In genomic region chr5:88141695-88141979, GRCh38 we compare ENCODE assay signal across 10 cellular contexts.
DNase-seq lines count a peak whose midpoint lies in the region; ATAC-seq, FAIRE-seq and TF ChIP-seq lines count a peak whose summit lies in the region.
"Had no signal": no experiment of that assay in that cellular context is flagged by ENCODE, and none has a peak within 500 bp of the region (broad histone marks: within the 10 kb centered on the region; RNA-seq: fewer than 3 reads in every experiment).

No MANE protein-coding gene starts in this region.

- H3K9me3 ChIP-seq in A549 (no peaks in the 10 kb centered on the region), IMR-90 (ENCODE audit: control insufficient read depth, insufficient read depth, low read length) (peaks cover 2% of the 10 kb centered on the region; the same call in 1 of the 2 replicates), small intestine (ENCODE audit: control insufficient read depth, low read depth) (no peaks in the 10 kb centered on the region)
- peaks cover 0 to 10% (median 0%) of the 10 kb centered on the region in 3 experiments for H3K9me3 ChIP-seq in naive thymus-derived CD4-positive, alpha-beta T cell (ENCODE audit: control insufficient read depth in 2 of 3, low read length in 3 of 3)

- H3K4me2 ChIP-seq in A549 (peak overlapping the region; percentile 98), IMR-90 (ENCODE audit: low read depth, low read length) (peak overlapping the region; percentile 80)

- H2BK5ac ChIP-seq in IMR-90 (ENCODE audit: low read depth, low read length, poor library complexity, severe bottlenecking), result no peak overlapping the region

- H2AK9ac ChIP-seq in IMR-90 (replicated peaks; ENCODE audit: low read depth, low read length, poor library complexity), result no peak overlapping the region

- H4K8ac ChIP-seq in IMR-90 (ENCODE audit: low read depth in 2 of 2, low read length in 2 of 2), result no peak overlapping the region

- H3K14ac ChIP-seq in IMR-90 (replicated peaks; ENCODE audit: low read depth, low read length), result no peak overlapping the region

- DNase-seq in A549 (ENCODE audit: low read depth in 1 of 2, low spot score in 1 of 2) (no peak), IMR-90 (no peak), coronary artery (ENCODE audit: low spot score) (no peak), small intestine (no peak), left colon (no peak), GM20000 (ENCODE audit: low spot score) (no peak)
- no peak for DNase-seq in naive thymus-derived CD4-positive, alpha-beta T cell
- DNase-seq: cortex of kidney had no signal

- CTCF ChIA-PET in A549 (lab: Yijun Ruan, JAX) (interaction anchor here (0.8 to 1.5 kb wide), 3 partner anchors 22 to 548 kb away, joined by 3 to 6 read pairs (median 3); no protein-coding TSS in a partner anchor), IMR-90 (lab: Yijun Ruan, JAX) (interaction anchor here (0.8 kb wide), 1 partner anchor 549 kb away, joined by 3 read pairs; no protein-coding TSS in a partner anchor)
- CTCF ChIA-PET in naive thymus-derived CD4-positive, alpha-beta T cell (lab: Charles Lee), result no interaction called here

- no peak overlapping the region for H2AFZ ChIP-seq in IMR-90 (replicated peaks; ENCODE audit: low read length, poor library complexity)

- no peak overlapping the region for H2BK15ac ChIP-seq in IMR-90 (ENCODE audit: low read depth, low read length)

- ATAC-seq in A549 (no peak), IMR-90 (ENCODE audit: low read depth) (no peak), HG03571 (IDR thresholded peaks at IDR 0.05; ENCODE audit: unreplicated experiment) (no peak), left colon (no peak)
- ATAC-seq in naive thymus-derived CD4-positive, alpha-beta T cell, result no peak

- TF ChIP-seq POLR2A in A549 (IDR thresholded peaks at IDR 0.05; ENCODE audit: low read length), result no peak
- no peak for TF ChIP-seq POLR2A in IMR-90 (IDR thresholded peaks at IDR 0.05; ENCODE audit: low read depth, low read length)

- H2BK120ac ChIP-seq in IMR-90 (ENCODE audit: low read depth, low read length), result no peak overlapping the region

- H3K36me3 ChIP-seq in IMR-90 (ENCODE audit: control insufficient read depth, insufficient read depth, low read length) (no peaks in the 10 kb centered on the region), small intestine (ENCODE audit: control insufficient read depth in 2 of 2, insufficient read depth in 2 of 2, low read length in 2 of 2) (no peaks in the 10 kb centered on the region)
- no peaks in the 10 kb centered on the region for H3K36me3 ChIP-seq in naive thymus-derived CD4-positive, alpha-beta T cell (ENCODE audit: control insufficient read depth in 2 of 3, insufficient read depth in 3 of 3, low read length in 3 of 3)

- peaks cover 7 to 22% (median 9%) of the 10 kb centered on the region in 7 donors for H3K4me1 Mint-ChIP-seq in naive thymus-derived CD4-positive, alpha-beta T cell

- no peak overlapping the region for H3K4ac ChIP-seq in IMR-90 (ENCODE audit: low read depth, low read length)

- in situ Hi-C loops in IMR-90 (cut with MboI; ENCODE audit: low sequenced_read_pairs), result loop anchor here (5.0 kb wide), 1 partner anchor 546 kb away; no protein-coding TSS in a partner anchor

- TF ChIP-seq EP300 in A549 (IDR thresholded peaks at IDR 0.05), result no peak

- dilution Hi-C loops in IMR-90 (cut with HindIII; ENCODE audit: low sequenced_read_pairs, unreplicated experiment), result no loop called here

- H3K4me3 ChIP-seq in A549 (peak overlapping the region; percentile 48), IMR-90 (ENCODE audit: insufficient read depth, low read depth, low read length) (peak overlapping the region; percentile 22; the same call in 1 of the 2 replicates), coronary artery (peak overlapping the region; percentile 75), small intestine (ENCODE audit: low read depth in 1 of 2, low read length in 2 of 2) (peak overlapping the region in 1 of 2 donors; percentile 44)
- peak overlapping the region; percentile 31 for H3K4me3 ChIP-seq in naive thymus-derived CD4-positive, alpha-beta T cell (ENCODE audit: low read length)

- TF ChIP-seq RAD21 in A549 (conservative IDR thresholded peaks at IDR 0.05 in 1 of 2, IDR thresholded peaks at IDR 0.05 in 1 of 2) (no peak), IMR-90 (IDR thresholded peaks at IDR 0.05; ENCODE audit: low read length) (no peak)

- H2AK5ac ChIP-seq in IMR-90 (ENCODE audit: low read depth, low read length), result no peak overlapping the region

- H3K23ac ChIP-seq in IMR-90 (ENCODE audit: low read depth, low read length), result no peak overlapping the region

- FAIRE-seq in A549 (lab: Jason Lieb, UNC), result no peak
- no peak for FAIRE-seq in small intestine (lab: Jason Lieb, UNC)

- no peak overlapping the region for H3K56ac ChIP-seq in IMR-90 (ENCODE audit: extremely low read depth, insufficient read depth, low read length)

- H3K79me1 ChIP-seq in IMR-90 (ENCODE audit: low read depth in 1 of 2, low read length in 2 of 2), result no peaks in the 10 kb centered on the region

- BruUV-seq in IMR-90 (replicated peaks; lab: Mats Ljungman, UMichigan), result no TSS peak

- H3K27me3 ChIP-seq in IMR-90 (ENCODE audit: control insufficient read depth, insufficient read depth, low read length), result peaks cover 52% of the 10 kb centered on the region
- H3K27me3 ChIP-seq in naive thymus-derived CD4-positive, alpha-beta T cell (ENCODE audit: control insufficient read depth in 2 of 2, insufficient read depth in 2 of 2, low read length in 2 of 2), result peaks cover 17 to 28% of the 10 kb centered on the region in 2 donors
- H3K27me3 ChIP-seq in small intestine (ENCODE audit: control insufficient read depth in 2 of 2, insufficient read depth in 2 of 2, low read length in 2 of 2), result peaks cover 0 to 22% of the 10 kb centered on the region in 2 donors

- peaks cover 16 to 48% (median 43%) of the 10 kb centered on the region in 5 donors for H3K27me3 Mint-ChIP-seq in naive thymus-derived CD4-positive, alpha-beta T cell

- no peak overlapping the region for H3K4me3 Mint-ChIP-seq in naive thymus-derived CD4-positive, alpha-beta T cell
- H3K4me3 Mint-ChIP-seq: memory B cell had no signal

- intact Hi-C loops in IMR-90 (cut with micrococcal nuclease) (loop anchor here (1.0 to 2.0 kb wide), 3 partner anchors 360 to 549 kb away; no protein-coding TSS in a partner anchor), left colon (cut with DNase I, micrococcal nuclease) (loop anchor here in 1 of 2 donors (5.0 kb wide), 2 partner anchors 536 to 551 kb away; no protein-coding TSS in a partner anchor)
- intact Hi-C loops in naive thymus-derived CD4-positive, alpha-beta T cell (cut with micrococcal nuclease), result loop anchor here (1.0 to 5.0 kb wide), 9 partner anchors 46 to 728 kb away; partner anchors contain the start of gene TMEM161B (in 1 of the 2)

- H3K27ac ChIP-seq in A549 (no peak overlapping the region), IMR-90 (ENCODE audit: insufficient read depth, low read length) (no peak overlapping the region), coronary artery (no peak overlapping the region), small intestine (ENCODE audit: low read depth in 1 of 2, low read length in 1 of 2) (no peak overlapping the region)
- no peak overlapping the region for H3K27ac ChIP-seq in naive thymus-derived CD4-positive, alpha-beta T cell (ENCODE audit: low read depth, low read length)

- H3K27ac Mint-ChIP-seq in naive thymus-derived CD4-positive, alpha-beta T cell, result no peak overlapping the region
- H3K27ac Mint-ChIP-seq: memory B cell had no signal

- peaks cover 5% of the 10 kb centered on the region; the same call in 1 of the 3 replicates for H3K4me1 ChIP-seq in A549
- no peaks in the 10 kb centered on the region for H3K4me1 ChIP-seq in IMR-90 (ENCODE audit: control insufficient read depth, insufficient read depth, low read length)
- peaks cover 19 to 24% of the 10 kb centered on the region in 2 donors for H3K4me1 ChIP-seq in naive thymus-derived CD4-positive, alpha-beta T cell (ENCODE audit: control insufficient read depth in 2 of 2, insufficient read depth in 2 of 2, low read length in 2 of 2)
- H3K4me1 ChIP-seq in small intestine (ENCODE audit: control insufficient read depth in 2 of 2, insufficient read depth in 1 of 2, low read depth in 1 of 2, low read length in 1 of 2), result peaks cover 2 to 9% of the 10 kb centered on the region in 2 donors

- no peak overlapping the region for H2BK20ac ChIP-seq in IMR-90 (ENCODE audit: low read depth, low read length)

- POLR2A ChIA-PET in A549 (lab: Yijun Ruan, JAX), result interaction anchor here (0.7 kb wide), 1 partner anchor 519 kb away, joined by 3 read pairs; no protein-coding TSS in a partner anchor
- POLR2A ChIA-PET in IMR-90 (lab: Charles Lee; ENCODE audit: unreplicated experiment), result no interaction called here
- POLR2A ChIA-PET in naive thymus-derived CD4-positive, alpha-beta T cell (lab: Charles Lee), result no interaction called here

- no peak overlapping the region for H4K91ac ChIP-seq in IMR-90 (ENCODE audit: insufficient read depth, low read depth, low read length)

- H3K36me3 Mint-ChIP-seq in naive thymus-derived CD4-positive, alpha-beta T cell, result peaks cover 0 to 7% (median 4%) of the 10 kb centered on the region in 5 donors

- no peaks in the 10 kb centered on the region; the same call in 1 of the 2 replicates for H3K9me1 ChIP-seq in IMR-90 (ENCODE audit: insufficient read depth, low read length)

- H3K18ac ChIP-seq in IMR-90 (ENCODE audit: low read depth, low read length), result no peak overlapping the region

- TF ChIP-seq CTCF in A549 (IDR thresholded peaks at IDR 0.05) (no peak; the same call in 2 of the 3 replicates), IMR-90 (conservative IDR thresholded peaks at IDR 0.05; ENCODE audit: low read depth, low read length) (no peak), coronary artery (IDR thresholded peaks at IDR 0.05) (no peak), GM20000 (IDR thresholded peaks at IDR 0.05; ENCODE audit: extremely low read depth, missing control alignments) (no peak)

- H4K20me1 ChIP-seq in IMR-90 (ENCODE audit: insufficient read depth, low read length), result no peaks in the 10 kb centered on the region

- no peak overlapping the region for H4K5ac ChIP-seq in IMR-90 (ENCODE audit: low read depth, low read length)

- 0% methylated on average over 3 of the region's 7 CpGs for WGBS in A549 (ENCODE audit: missing lambda C conversion rate)
- no CpG with 5 or more reads among the region's 7 CpGs for WGBS in IMR-90 (ENCODE audit: extremely low coverage in 2 of 2, insufficient read length in 1 of 2), 2 experiments
- WGBS in small intestine, 3 donors, result 0 to 2% (median 0%) methylated on average over 2 to 7 of the region's 7 CpGs

- peaks cover 0 to 22% (median 14%) of the 10 kb centered on the region in 11 donors for H3K9me3 Mint-ChIP-seq in naive thymus-derived CD4-positive, alpha-beta T cell

- no peak overlapping the region for H3K9ac ChIP-seq in IMR-90 (ENCODE audit: low read depth, low read length)

TF ChIP-seq in A549, 52 proteins besides CTCF, POLR2A, EP300 and RAD21 (continues in another document):
- TF ChIP-seq MAFK (IDR thresholded peaks at IDR 0.05; ENCODE audit: partially characterized antibody), result no peak

TF ChIP-seq in IMR-90, 13 proteins besides CTCF, POLR2A, EP300 and RAD21 (continues in another document):
- TF ChIP-seq SMC3 (IDR thresholded peaks at IDR 0.05; ENCODE audit: low read depth, low read length), result no peak
- TF ChIP-seq CEBPB (IDR thresholded peaks at IDR 0.05; ENCODE audit: low read depth, low read length), result no peak
- no peak for TF ChIP-seq BHLHE40 (IDR thresholded peaks at IDR 0.05; ENCODE audit: low read depth, low read length)
